ENCODE assay signal across 16 cellular contexts in the genomic region with DNA sequence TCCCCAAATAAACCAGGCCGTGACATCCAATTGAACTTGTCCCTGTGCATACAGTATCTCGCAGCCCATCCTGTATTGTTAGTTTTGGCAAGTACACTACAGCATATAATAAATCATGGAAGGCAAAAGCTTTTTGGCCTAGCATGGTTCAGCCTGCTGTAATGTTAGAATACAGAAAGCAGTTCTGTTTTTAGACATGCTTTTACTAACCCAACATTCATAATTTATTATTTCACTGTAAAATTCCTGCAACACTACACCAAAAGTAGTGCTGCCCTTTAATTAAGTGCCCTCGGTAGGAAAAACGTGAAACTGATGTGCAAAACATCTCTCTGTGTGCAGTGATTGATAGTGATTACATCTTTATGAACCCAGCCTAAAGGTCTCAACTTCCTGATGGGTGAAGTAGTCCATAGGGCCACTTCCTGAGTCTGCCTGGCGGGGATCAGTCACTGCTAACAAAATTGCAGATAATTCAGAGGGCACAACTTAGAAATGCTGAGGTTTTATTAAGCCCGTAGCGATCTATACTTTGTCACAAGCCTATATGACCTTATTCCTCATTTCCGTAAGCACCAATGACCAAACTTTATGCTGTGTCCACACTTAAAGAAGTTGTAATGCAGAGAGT.
DNase-seq lines count a peak whose midpoint lies in the region; ATAC-seq, FAIRE-seq and TF ChIP-seq lines count a peak whose summit lies in the region.
"Had no signal": no experiment of that assay in that cellular context is flagged by ENCODE, and none has a peak within 500 bp of the region (broad histone marks: within the 10 kb centered on the region; RNA-seq: fewer than 3 reads in every experiment).

No MANE protein-coding gene starts in this region.

- POLR2A ChIA-PET in endothelial cell of umbilical vein (lab: Charles Lee), result interaction anchor here (0.5 kb wide), 1 partner anchor 14 kb away, joined by 4 read pairs; no protein-coding TSS in a partner anchor

- intact Hi-C loops in left ventricle myocardium superior (cut with micrococcal nuclease), result no loop called here
- intact Hi-C loops in endothelial cell of umbilical vein (cut with micrococcal nuclease), result loop anchor here (5.0 kb wide), 2 partner anchors 75 to 225 kb away; no protein-coding TSS in a partner anchor
- intact Hi-C loops in tibial artery (cut with DNase I; ENCODE audit: low total_unique reads), result no loop called here

- no peaks in the 10 kb centered on the region for H3K27me3 Mint-ChIP-seq in mesothelial cell of epicardium (ENCODE audit: low read depth)
- H3K27me3 Mint-ChIP-seq: B cell had no signal

- peak overlapping the region; percentile 97 for H3K27ac Mint-ChIP-seq in mesothelial cell of epicardium
- H3K27ac Mint-ChIP-seq: B cell had no signal

- no peak for ATAC-seq in left ventricle myocardium superior
- ATAC-seq in GM21381 (IDR thresholded peaks at IDR 0.05; ENCODE audit: unreplicated experiment), result no peak

- no peak overlapping the region for H3K4me3 Mint-ChIP-seq in mesothelial cell of epicardium
- H3K4me3 Mint-ChIP-seq: B cell had no signal

- H3K36me3 Mint-ChIP-seq in mesothelial cell of epicardium, result peaks cover 2% of the 10 kb centered on the region

- peaks cover 91% of the 10 kb centered on the region for H3K4me1 Mint-ChIP-seq in mesothelial cell of epicardium
- H3K4me1 Mint-ChIP-seq: B cell had no signal

- H3K4me3 ChIP-seq in cardiac muscle cell (no peak overlapping the region), endothelial cell of umbilical vein (replicated peaks in 1 of 3; ENCODE audit: insufficient read depth in 1 of 3, low read depth in 1 of 3, low read length in 3 of 3) (no peak overlapping the region), tibial artery (no peak overlapping the region)

- no TSS peak for BruUV-seq in endothelial cell of umbilical vein (replicated peaks; lab: Mats Ljungman, UMichigan)

- H3K9me3 ChIP-seq in cardiac muscle cell (ENCODE audit: low read depth), result no peaks in the 10 kb centered on the region
- no peaks in the 10 kb centered on the region for H3K9me3 ChIP-seq in endothelial cell of umbilical vein (replicated peaks; ENCODE audit: control insufficient read depth, insufficient read depth, low read length)
- H3K9me3 ChIP-seq in tibial artery, result no peaks in the 10 kb centered on the region

- H4K20me1 ChIP-seq in endothelial cell of umbilical vein (replicated peaks; ENCODE audit: control insufficient read depth, extremely low read depth, insufficient read depth, low read length), result no peaks in the 10 kb centered on the region

- peaks cover 6% of the 10 kb centered on the region for H3K36me3 ChIP-seq in cardiac muscle cell
- H3K36me3 ChIP-seq in endothelial cell of umbilical vein (ENCODE audit: control insufficient read depth in 2 of 2, extremely low read depth in 1 of 2, insufficient read depth in 2 of 2, low read length in 2 of 2), result no peaks in the 10 kb centered on the region
- no peaks in the 10 kb centered on the region for H3K36me3 ChIP-seq in tibial artery

- no peaks in the 10 kb centered on the region for H3K79me2 ChIP-seq in endothelial cell of umbilical vein (ENCODE audit: control insufficient read depth, insufficient read depth, low read length)

- H3K27ac ChIP-seq in cardiac muscle cell, result peak overlapping the region; percentile 91
- no peak overlapping the region for H3K27ac ChIP-seq in endothelial cell of umbilical vein (ENCODE audit: insufficient read depth, low read depth, low read length)
- no peak overlapping the region for H3K27ac ChIP-seq in tibial artery

- no peak overlapping the region for H3K4me2 ChIP-seq in endothelial cell of umbilical vein (ENCODE audit: insufficient read depth, low read length)

- H3K9me1 ChIP-seq in endothelial cell of umbilical vein (replicated peaks; ENCODE audit: control insufficient read depth, extremely low read depth, insufficient read depth, low read length), result no peaks in the 10 kb centered on the region

- H3K4me1 ChIP-seq in cardiac muscle cell (ENCODE audit: low read depth) (peaks cover 60% of the 10 kb centered on the region), endothelial cell of umbilical vein (ENCODE audit: control insufficient read depth, extremely low read depth, insufficient read depth, low read length) (peaks cover 18% of the 10 kb centered on the region), tibial artery (peaks cover 0 to 29% (median 9%) of the 10 kb centered on the region in 4 donors)

- H2AFZ ChIP-seq in endothelial cell of umbilical vein (ENCODE audit: low read depth, low read length), result no peak overlapping the region

- dilution Hi-C loops in endothelial cell of umbilical vein (cut with MboI; ENCODE audit: extremely low pct_ligation_motif_present, low sequenced_read_pairs), result no loop called here

- no peaks in the 10 kb centered on the region for H3K27me3 ChIP-seq in cardiac muscle cell
- no peaks in the 10 kb centered on the region for H3K27me3 ChIP-seq in endothelial cell of umbilical vein (ENCODE audit: control insufficient read depth in 2 of 2, insufficient read depth in 2 of 2, low read length in 2 of 2)
- no peaks in the 10 kb centered on the region for H3K27me3 ChIP-seq in tibial artery

- CTCF ChIA-PET in endothelial cell of umbilical vein (lab: Charles Lee), result interaction anchor here (1.1 to 1.4 kb wide), 3 partner anchors 9 to 77 kb away, joined by 4 to 5 read pairs (median 4); no protein-coding TSS in a partner anchor

- DNase-seq in cardiac muscle cell (ENCODE audit: low read depth in 1 of 2, low spot score in 1 of 2) (no peak), left ventricle myocardium superior (no peak), endothelial cell of umbilical vein (ENCODE audit: low read depth, low spot score) (peak; percentile 42), mesothelial cell of epicardium (ENCODE audit: low spot score in 2 of 2, unreplicated experiment in 2 of 2) (no peak), tibial artery (no peak)
- DNase-seq in activated CD4-positive, CD25-positive, alpha-beta regulatory T cell (lab: John Stamatoyannopoulos, UW), result no peak
- DNase-seq: DND-41, H7, NCI-H1436, NCI-H1930, NCI-H2171 treated with DMSO at 0.1 percent for 48 hours, NCI-H446 treated with DMSO at 0.1 percent for 48 hours, OCI-M1, Right ventricle myocardium superior had no signal

- TF ChIP-seq POLR2A in endothelial cell of umbilical vein (IDR thresholded peaks at IDR 0.05; ENCODE audit: low read depth, low read length), result no peak

- TF ChIP-seq CTCF in cardiac muscle cell (IDR thresholded peaks at IDR 0.05; ENCODE audit: low read depth, low read length), result no peak
- TF ChIP-seq CTCF in endothelial cell of umbilical vein (IDR thresholded peaks at IDR 0.05; ENCODE audit: extremely low read depth in 1 of 2, insufficient read depth in 1 of 2, low read depth in 1 of 2, low read length in 2 of 2), result no peak
- TF ChIP-seq CTCF in mesothelial cell of epicardium (IDR thresholded peaks at IDR 0.05; ENCODE audit: unreplicated experiment), result no peak
- no peak for TF ChIP-seq CTCF in tibial artery (IDR thresholded peaks at IDR 0.05)

- no peak for FAIRE-seq in endothelial cell of umbilical vein (lab: Jason Lieb, UNC)

- no peak overlapping the region for H3K9ac ChIP-seq in endothelial cell of umbilical vein (replicated peaks; ENCODE audit: extremely low read depth, insufficient read depth, low read length)

- H3K9me3 Mint-ChIP-seq in mesothelial cell of epicardium, result no peaks in the 10 kb centered on the region

TF ChIP-seq in endothelial cell of umbilical vein, 7 proteins besides CTCF, POLR2A, EP300 and RAD21:
- TF ChIP-seq MYC (IDR thresholded peaks at IDR 0.05; ENCODE audit: low read depth, low read length), result no peak
- TF ChIP-seq FOS (IDR thresholded peaks at IDR 0.05; ENCODE audit: borderline replicate concordance, insufficient read depth, low read length), result no peak
- no peak for TF ChIP-seq JUN (IDR thresholded peaks at IDR 0.05; ENCODE audit: borderline replicate concordance, insufficient read depth, insufficient read length, low read depth)
- no peak for TF ChIP-seq POLR2AphosphoS5 (IDR thresholded peaks at IDR 0.05; ENCODE audit: insufficient read depth, low read depth, low read length)
- no peak for TF ChIP-seq EZH2 (IDR thresholded peaks at IDR 0.05; ENCODE audit: borderline replicate concordance, low read depth, low read length, severe bottlenecking)
- TF ChIP-seq GATA2 (IDR thresholded peaks at IDR 0.05; ENCODE audit: insufficient read depth, insufficient read length, low read depth, low read length), result no peak
- TF ChIP-seq, protein P1, sequence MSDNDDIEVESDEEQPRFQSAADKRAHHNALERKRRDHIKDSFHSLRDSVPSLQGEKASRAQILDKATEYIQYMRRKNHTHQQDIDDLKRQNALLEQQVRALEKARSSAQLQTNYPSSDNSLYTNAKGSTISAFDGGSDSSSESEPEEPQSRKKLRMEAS (IDR thresholded peaks at IDR 0.05; ENCODE audit: insufficient read depth, insufficient read length), result no peak
